ENCODE assay signal across 1 cellular context in genomic region chr16:89505204-89506112, GRCh38.
TF ChIP-seq lines count a peak whose summit lies in the region.

No MANE protein-coding gene starts in this region.

TF ChIP-seq in HepG2, 621 proteins besides CTCF, POLR2A, EP300 and RAD21 (continued from another document and continues in another):
- TF ChIP-seq MIER3 (CRISPR knock-in tag; IDR thresholded peaks at IDR 0.05; ENCODE audit: borderline replicate concordance) (peak; percentile 95; the same call in 1 of the 2 replicates), SP140L (CRISPR knock-in tag; IDR thresholded peaks at IDR 0.05; ENCODE audit: borderline replicate concordance) (no peak), ZNF709 (CRISPR knock-in tag; IDR thresholded peaks at IDR 0.05) (peak; percentile 91), MAX (IDR thresholded peaks at IDR 0.05) (peak; percentile 88), ZFP36L1 (CRISPR knock-in tag; IDR thresholded peaks at IDR 0.05) (0 out of 2 replicates have a peak, but pooled peaks have one; percentile 48), HMGA1 (CRISPR knock-in tag; conservative IDR thresholded peaks at IDR 0.05) (no peak), POLR2G (IDR thresholded peaks at IDR 0.05; ENCODE audit: low read depth, low read length) (peak; percentile 97), DZIP1 (CRISPR knock-in tag; IDR thresholded peaks at IDR 0.05) (0 out of 2 replicates have a peak, but pooled peaks have one; percentile 44), AGO1 (IDR thresholded peaks at IDR 0.05; ENCODE audit: low read depth, low read length, poor library complexity, severe bottlenecking) (no peak), NFKBIZ (CRISPR knock-in tag; IDR thresholded peaks at IDR 0.05) (no peak), KAT8 (CRISPR knock-in tag; IDR thresholded peaks at IDR 0.05) (peak; percentile 95), TBL1XR1 (IDR thresholded peaks at IDR 0.05; ENCODE audit: borderline replicate concordance, low read length, partially characterized antibody) (peak; percentile 72), TFDP2 (CRISPR knock-in tag; IDR thresholded peaks at IDR 0.05) (peak; percentile 65; the same call in 1 of the 2 replicates), ZNF337 (CRISPR knock-in tag; IDR thresholded peaks at IDR 0.05; ENCODE audit: borderline replicate concordance, low read depth) (0 out of 2 replicates have a peak, but pooled peaks have one; percentile 46), ARHGAP35 (CRISPR knock-in tag; IDR thresholded peaks at IDR 0.05; ENCODE audit: borderline replicate concordance) (peak; percentile 87), SCMH1 (CRISPR knock-in tag; IDR thresholded peaks at IDR 0.05; ENCODE audit: borderline replicate concordance) (no peak), ZNF672 (CRISPR knock-in tag; IDR thresholded peaks at IDR 0.05) (no peak), SPEN (CRISPR knock-in tag; IDR thresholded peaks at IDR 0.05; ENCODE audit: low read depth) (peak; percentile 95), SMAD9 (CRISPR knock-in tag; IDR thresholded peaks at IDR 0.05) (no peak), POGZ (CRISPR knock-in tag; IDR thresholded peaks at IDR 0.05) (peak; percentile 86; the same call in 1 of the 2 replicates), MTF2 (CRISPR knock-in tag; IDR thresholded peaks at IDR 0.05; ENCODE audit: borderline replicate concordance) (no peak), NBN (conservative IDR thresholded peaks at IDR 0.05) (no peak), NCOA1 (CRISPR knock-in tag; IDR thresholded peaks at IDR 0.05) (peak; percentile 93; the same call in 1 of the 2 replicates), TCF7L2 (IDR thresholded peaks at IDR 0.05; ENCODE audit: low read depth, low read length) (no peak), ZFYVE20 (CRISPR knock-in tag; IDR thresholded peaks at IDR 0.05; ENCODE audit: borderline replicate concordance, low read depth) (no peak), PHF5A (CRISPR knock-in tag; IDR thresholded peaks at IDR 0.05; ENCODE audit: low read depth, unreplicated experiment) (peak; percentile 99), MTERF4 (CRISPR knock-in tag; IDR thresholded peaks at IDR 0.05) (no peak; the same call in 1 of the 2 replicates), ETS1 (CRISPR knock-in tag; IDR thresholded peaks at IDR 0.05) (no peak), ZNF44 (CRISPR knock-in tag; IDR thresholded peaks at IDR 0.05) (peak; percentile 69; the same call in 1 of the 2 replicates), ZGPAT (CRISPR knock-in tag; IDR thresholded peaks at IDR 0.05) (peak; percentile 86), ZBTB8A (CRISPR knock-in tag; IDR thresholded peaks at IDR 0.05; ENCODE audit: borderline replicate concordance, low read depth) (no peak), ZUFSP (CRISPR knock-in tag; IDR thresholded peaks at IDR 0.05; ENCODE audit: borderline replicate concordance) (no peak), ZNF691 (CRISPR knock-in tag; IDR thresholded peaks at IDR 0.05; ENCODE audit: borderline replicate concordance, low read depth) (peak; percentile 96; the same call in 1 of the 2 replicates), SRSF1 (optimal IDR thresholded peaks at IDR 0.05; ENCODE audit: low read depth, low read length) (no peak), HOMEZ (CRISPR knock-in tag; IDR thresholded peaks at IDR 0.05; ENCODE audit: low read depth) (peak; percentile 90), KLF6 (CRISPR knock-in tag; IDR thresholded peaks at IDR 0.05) (peak; percentile 81; the same call in 1 of the 2 replicates), MED8 (CRISPR knock-in tag; IDR thresholded peaks at IDR 0.05; ENCODE audit: insufficient replicate concordance) (peak; percentile 84), SATB2 (CRISPR knock-in tag; IDR thresholded peaks at IDR 0.05) (no peak), DNMT3B (CRISPR knock-in tag; conservative IDR thresholded peaks at IDR 0.05) (0 out of 2 replicates have a peak, but pooled peaks have one; percentile 81), ZNF878 (CRISPR knock-in tag; IDR thresholded peaks at IDR 0.05) (peak; percentile 60; the same call in 1 of the 2 replicates), SP1 (IDR thresholded peaks at IDR 0.05) (no peak), SP1 (CRISPR knock-in tag; IDR thresholded peaks at IDR 0.05) (peak; percentile 56; the same call in 1 of the 2 replicates), HNRNPK (IDR thresholded peaks at IDR 0.05; ENCODE audit: low read depth, low read length, poor library complexity, severe bottlenecking) (no peak), FOXA3 (CRISPR knock-in tag; IDR thresholded peaks at IDR 0.05) (peak; percentile 87), ZMYM3 (CRISPR knock-in tag; IDR thresholded peaks at IDR 0.05) (peak; percentile 64; the same call in 1 of the 2 replicates), KLF9 (CRISPR knock-in tag; IDR thresholded peaks at IDR 0.05; ENCODE audit: low read depth) (peak; percentile 80; the same call in 1 of the 2 replicates), SMYD3 (CRISPR knock-in tag; IDR thresholded peaks at IDR 0.05) (peak; percentile 95), CBX5 (CRISPR knock-in tag; IDR thresholded peaks at IDR 0.05; ENCODE audit: borderline replicate concordance) (peak; percentile 87; the same call in 1 of the 2 replicates), FUBP1 (CRISPR knock-in tag; IDR thresholded peaks at IDR 0.05; ENCODE audit: borderline replicate concordance) (no peak), ZFP37 (CRISPR knock-in tag; IDR thresholded peaks at IDR 0.05; ENCODE audit: borderline replicate concordance) (peak; percentile 32; the same call in 1 of the 2 replicates), ZSCAN5A (CRISPR knock-in tag; IDR thresholded peaks at IDR 0.05; ENCODE audit: borderline replicate concordance) (no peak; the same call in 1 of the 2 replicates), ZNF75D (CRISPR knock-in tag; IDR thresholded peaks at IDR 0.05; ENCODE audit: borderline replicate concordance) (no peak), CBX2 (IDR thresholded peaks at IDR 0.05; ENCODE audit: low read depth, low read length) (no peak), CBX2 (CRISPR knock-in tag; IDR thresholded peaks at IDR 0.05; ENCODE audit: low read depth) (no peak), ZNF746 (CRISPR knock-in tag; IDR thresholded peaks at IDR 0.05) (peak; percentile 87)
